1 cellular context compared by ENCODE assay signal in genomic region chr5:150021491-150022162, GRCh38.
TF ChIP-seq lines count a peak whose summit lies in the region.

No MANE protein-coding gene starts in this region.

TF ChIP-seq in IMR-90, 13 proteins besides CTCF, POLR2A, EP300 and RAD21 (continued from another document):
- no peak for TF ChIP-seq ELK1 (IDR thresholded peaks at IDR 0.05; ENCODE audit: borderline replicate concordance, low read depth, low read length)
